ENCODE assay signal across 15 cellular contexts in the genomic region with DNA sequence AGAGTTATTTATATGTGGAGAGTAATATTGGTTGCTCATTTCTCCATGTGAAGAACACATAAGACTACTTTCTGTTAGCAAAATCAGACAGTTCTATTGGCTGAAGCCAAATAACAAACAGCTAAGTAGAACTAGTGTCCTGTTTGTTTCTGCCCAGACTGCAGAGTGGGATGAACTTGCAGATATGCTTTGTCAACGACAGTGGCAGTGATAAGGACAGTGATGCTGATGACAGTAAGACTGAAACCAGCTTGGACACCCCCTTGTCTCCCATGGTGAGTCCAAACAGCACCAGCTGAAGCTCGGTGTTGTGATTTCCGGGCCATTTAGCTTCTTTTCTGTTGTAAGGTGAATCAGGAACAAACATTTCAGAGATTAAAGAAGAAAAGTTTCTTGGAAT.
DNase-seq lines count a peak whose midpoint lies in the region; ATAC-seq and TF ChIP-seq lines count a peak whose summit lies in the region.
"Had no signal": no experiment of that assay in that cellular context is flagged by ENCODE, and none has a peak within 500 bp of the region (broad histone marks: within the 10 kb centered on the region; RNA-seq: fewer than 3 reads in every experiment).

No MANE protein-coding gene starts in this region.

- DNase-seq in GM06990 (ENCODE audit: extremely low read depth, insufficient read length) (peak; percentile 8), NOMO-1 (lab: John Stamatoyannopoulos, UW; ENCODE audit: unreplicated experiment in 2 of 2) (no peak), GOT3 (lab: John Stamatoyannopoulos, UW) (no peak)
- DNase-seq: brain microvascular endothelial cell; DMS79 treated with DMSO at 0.1 percent for 48 hours; midbrain; stimulated activated CD4-positive, alpha-beta T cell treated with anti-CD3 and anti-CD28 coated beads, Interleukin-4, amount 100 ng/mL, for 24 hours; T-helper 9 cell had no signal

- no peaks in the 10 kb centered on the region for H4K20me1 ChIP-seq in OCI-LY3 (ENCODE audit: insufficient read depth, low read length)

- H3K9me3 ChIP-seq in OCI-LY3 (ENCODE audit: insufficient read depth, low read length) = no peaks in the 10 kb centered on the region
- H3K9me3 ChIP-seq: A549, tibial nerve had no signal

- H3K27ac ChIP-seq in OCI-LY3 (ENCODE audit: low read length) = peak overlapping the region; percentile 8
- H3K27ac ChIP-seq: brain microvascular endothelial cell, tibial nerve had no signal

- peak overlapping the region; percentile 24; the same call in 1 of the 2 replicates for H2AFZ ChIP-seq in OCI-LY3 (ENCODE audit: low read depth, low read length)

- H3K79me2 ChIP-seq in OCI-LY3 (ENCODE audit: low read length) = no peaks in the 10 kb centered on the region

- no peaks in the 10 kb centered on the region for H3K27me3 ChIP-seq in GM06990 (replicated peaks; ENCODE audit: control insufficient read depth, insufficient read depth, low read length)
- no peaks in the 10 kb centered on the region for H3K27me3 ChIP-seq in OCI-LY3 (ENCODE audit: low read depth, low read length)
- H3K27me3 ChIP-seq: brain microvascular endothelial cell, tibial nerve had no signal

- no peak overlapping the region for H3K4me3 ChIP-seq in GM06990 (replicated peaks; ENCODE audit: low read depth, low read length)
- H3K4me3 ChIP-seq in OCI-LY3 (ENCODE audit: low read length) = no peak overlapping the region
- H3K4me3 ChIP-seq: A549, tibial nerve had no signal

- ATAC-seq in GM18873 (IDR thresholded peaks at IDR 0.05; ENCODE audit: low FRiP score, unreplicated experiment) (peak; percentile 65), HG02763 (IDR thresholded peaks at IDR 0.05; ENCODE audit: unreplicated experiment) (peak; percentile 51), GM21381 (IDR thresholded peaks at IDR 0.05; ENCODE audit: unreplicated experiment) (no peak), HG03354 (IDR thresholded peaks at IDR 0.05; ENCODE audit: poor library complexity, severe bottlenecking, unreplicated experiment) (no peak)

- H3K36me3 ChIP-seq in GM06990 (ENCODE audit: control insufficient read depth, insufficient read depth, low read length) = no peaks in the 10 kb centered on the region
- H3K36me3 ChIP-seq in OCI-LY3 (replicated peaks; ENCODE audit: low read depth, low read length) = no peaks in the 10 kb centered on the region
- H3K36me3 ChIP-seq: brain microvascular endothelial cell, tibial nerve had no signal

- peak overlapping the region; percentile 51 for H3K4me2 ChIP-seq in OCI-LY3 (ENCODE audit: low read length)
- H3K4me2 ChIP-seq: A549 had no signal

- H3K9ac ChIP-seq in OCI-LY3 (ENCODE audit: low read length) = peak overlapping the region; percentile 24; the same call in 1 of the 2 replicates

- TF ChIP-seq CTCF in GM06990 (IDR thresholded peaks at IDR 0.05; ENCODE audit: insufficient read depth, low read length, poor library complexity, severe bottlenecking) = no peak
- TF ChIP-seq CTCF in OCI-LY3 (IDR thresholded peaks at IDR 0.05; ENCODE audit: low read depth, low read length) = no peak

- H3K4me1 ChIP-seq in OCI-LY3 (ENCODE audit: low read length) = peaks cover 38% of the 10 kb centered on the region
- H3K4me1 ChIP-seq: A549 had no signal

Comparison
In these comparisons a context has a peak if more than half of its experiments do, and no peak if none do; other contexts are left out.
1. ATAC-seq: peak in GM18873 (single experiment) and HG02763 (single experiment); none in GM21381 (single experiment) and HG03354 (single experiment).